ENCODE assay signal across 34 cellular contexts in the genomic region with DNA sequence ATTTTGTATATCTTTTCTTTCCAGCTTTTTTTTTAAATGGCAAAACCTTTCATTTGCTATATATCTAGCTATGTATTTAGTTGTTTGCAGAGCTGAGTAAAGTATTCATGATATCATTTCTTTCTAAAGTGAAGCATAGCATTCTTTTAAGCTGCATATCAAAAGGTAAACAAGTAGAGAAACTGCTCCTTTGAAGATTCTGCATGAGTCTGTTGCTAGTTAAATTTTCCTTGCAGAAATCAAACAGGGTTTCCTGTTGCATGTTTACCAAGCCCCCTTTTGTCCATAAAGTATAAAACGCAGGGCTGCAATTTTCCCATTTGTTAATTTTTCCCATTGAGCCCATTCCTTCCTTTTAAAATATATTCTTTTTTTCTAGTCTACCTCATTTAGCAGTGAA.
"Had no signal": no experiment of that assay in that cellular context is flagged by ENCODE, and none has a peak within 500 bp of the region (broad histone marks: within the 10 kb centered on the region; RNA-seq: fewer than 3 reads in every experiment).

No MANE protein-coding gene starts in this region.

- H3K27ac Mint-ChIP-seq: activated B cell treated with CpG ODN at 0.5 μM for 24 hours; activated CD4-positive, alpha-beta memory T cell treated with anti-CD3 and anti-CD28 coated beads, Interleukin-2, amount 10 ng/mL, durations not matched to agents 7 days and 5 days; activated CD4-positive, alpha-beta T cell treated with anti-CD3 and anti-CD28 coated beads for 36 hours; activated CD4-positive, alpha-beta T cell treated with anti-CD3 and anti-CD28 coated beads, Interleukin-2, amount 10 ng/mL, durations not matched to agents 7 days and 5 days; activated CD8-positive, alpha-beta memory T cell treated with anti-CD3 and anti-CD28 coated beads, Interleukin-2, amount 10 ng/mL, durations not matched to agents 7 days and 5 days; activated CD8-positive, alpha-beta T cell treated with anti-CD3 and anti-CD28 coated beads, Interleukin-2, amount 10 ng/mL, durations not matched to agents 7 days and 5 days; activated naive CD4-positive, alpha-beta T cell treated with anti-CD3 and anti-CD28 coated beads, Interleukin-2, amount 10 ng/mL, durations not matched to agents 7 days and 5 days; activated naive CD4-positive, alpha-beta T cell treated with anti-CD3 and anti-CD28 coated beads, Interleukin-2, amount 50 U/mL, for 24 hours; activated naive CD8-positive, alpha-beta T cell; activated naive CD8-positive, alpha-beta T cell treated with anti-CD3 and anti-CD28 coated beads, Interleukin-2, amount 10 ng/mL, durations not matched to agents 7 days and 5 days; activated naive CD8-positive, alpha-beta T cell treated with anti-CD3 and anti-CD28 coated beads, Interleukin-2, amount 50 U/mL, for 24 hours; activated T-cell treated with anti-CD3 and anti-CD28 coated beads, Interleukin-2, amount 50 U/mL, for 24 hours; activated T-helper 2 cell treated with anti-CD3 and anti-CD28 coated beads, Interferon-gamma antibody, Interleukin-2, Interleukin-4, amounts not matched to agents 10 μg/mL and 5 μg/mL and 100 μg/mL, durations not matched to agents 14 hours and 24 hours and 36 hours; brain; T-cell; T-helper 17 cell had no signal

- H3K4me3 Mint-ChIP-seq: activated B cell treated with CpG ODN at 0.5 μM for 24 hours; activated CD4-positive, alpha-beta memory T cell treated with anti-CD3 and anti-CD28 coated beads, Interleukin-2, amount 10 ng/mL, durations not matched to agents 7 days and 5 days; activated CD4-positive, alpha-beta T cell treated with anti-CD3 and anti-CD28 coated beads for 36 hours; activated CD4-positive, alpha-beta T cell treated with anti-CD3 and anti-CD28 coated beads, Interleukin-2, amount 10 ng/mL, durations not matched to agents 7 days and 5 days; activated CD8-positive, alpha-beta memory T cell treated with anti-CD3 and anti-CD28 coated beads, Interleukin-2, amount 10 ng/mL, durations not matched to agents 7 days and 5 days; activated CD8-positive, alpha-beta T cell treated with anti-CD3 and anti-CD28 coated beads, Interleukin-2, amount 10 ng/mL, durations not matched to agents 7 days and 5 days; activated naive CD4-positive, alpha-beta T cell treated with anti-CD3 and anti-CD28 coated beads, Interleukin-2, amount 10 ng/mL, durations not matched to agents 7 days and 5 days; activated naive CD4-positive, alpha-beta T cell treated with anti-CD3 and anti-CD28 coated beads, Interleukin-2, amount 50 U/mL, for 24 hours; activated naive CD8-positive, alpha-beta T cell; activated naive CD8-positive, alpha-beta T cell treated with anti-CD3 and anti-CD28 coated beads, Interleukin-2, amount 10 ng/mL, durations not matched to agents 7 days and 5 days; activated naive CD8-positive, alpha-beta T cell treated with anti-CD3 and anti-CD28 coated beads, Interleukin-2, amount 50 U/mL, for 24 hours; activated T-cell treated with anti-CD3 and anti-CD28 coated beads, Interleukin-2, amount 50 U/mL, for 24 hours; brain; central memory CD8-positive, alpha-beta T cell; T-cell; T-helper 17 cell had no signal

- H3K4me1 Mint-ChIP-seq: activated CD4-positive, alpha-beta memory T cell treated with anti-CD3 and anti-CD28 coated beads, Interleukin-2, amount 10 ng/mL, durations not matched to agents 7 days and 5 days; activated CD4-positive, alpha-beta T cell treated with anti-CD3 and anti-CD28 coated beads for 36 hours; activated CD4-positive, alpha-beta T cell treated with anti-CD3 and anti-CD28 coated beads, Interleukin-2, amount 10 ng/mL, durations not matched to agents 7 days and 5 days; activated CD8-positive, alpha-beta memory T cell treated with anti-CD3 and anti-CD28 coated beads, Interleukin-2, amount 10 ng/mL, durations not matched to agents 7 days and 5 days; activated naive CD4-positive, alpha-beta T cell treated with anti-CD3 and anti-CD28 coated beads, Interleukin-2, amount 10 ng/mL, durations not matched to agents 7 days and 5 days; activated naive CD4-positive, alpha-beta T cell treated with anti-CD3 and anti-CD28 coated beads, Interleukin-2, amount 50 U/mL, for 24 hours; activated naive CD8-positive, alpha-beta T cell treated with anti-CD3 and anti-CD28 coated beads, Interleukin-2, amount 10 ng/mL, durations not matched to agents 7 days and 5 days; activated naive CD8-positive, alpha-beta T cell treated with anti-CD3 and anti-CD28 coated beads, Interleukin-2, amount 50 U/mL, for 24 hours; central memory CD8-positive, alpha-beta T cell; T-cell; T-helper 17 cell had no signal

- H3K27ac ChIP-seq: ascending aorta, cardiac muscle cell, VCaP had no signal

- H3K9me3 ChIP-seq: ascending aorta had no signal

- FAIRE-seq: TTC549 had no signal

- DNase-seq: activated B cell treated with CpG ODN at 0.5 μM for 24 hours; activated CD4-positive, alpha-beta memory T cell treated with anti-CD3 and anti-CD28 coated beads, Interleukin-2, amount 10 ng/mL, durations not matched to agents 7 days and 5 days; activated CD4-positive, alpha-beta T cell treated with anti-CD3 and anti-CD28 coated beads for 1 hour; activated CD4-positive, alpha-beta T cell treated with anti-CD3 and anti-CD28 coated beads for 36 hours; activated CD4-positive, alpha-beta T cell treated with anti-CD3 and anti-CD28 coated beads for 48 hours; activated CD4-positive, alpha-beta T cell treated with anti-CD3 and anti-CD28 coated beads, Interleukin-2, amount 10 ng/mL, durations not matched to agents 7 days and 5 days; activated CD4-positive, alpha-beta T cell treated with anti-CD3 and anti-CD28 coated beads, Interleukin-2, amount 50 U/mL, for 48 hours; activated CD8-positive, alpha-beta memory T cell treated with anti-CD3 and anti-CD28 coated beads for 24 hours; activated CD8-positive, alpha-beta memory T cell treated with anti-CD3 and anti-CD28 coated beads, Interleukin-2, amount 10 ng/mL, durations not matched to agents 7 days and 5 days; activated CD8-positive, alpha-beta memory T cell treated with anti-CD3 and anti-CD28 coated beads, Interleukin-2, amount 50 U/mL, for 48 hours; activated CD8-positive, alpha-beta T cell treated with anti-CD3 and anti-CD28 coated beads, Interleukin-2, amount 10 ng/mL, durations not matched to agents 7 days and 5 days; activated effector memory CD4-positive, alpha-beta T cell treated with Interleukin-2 at 50 U/mL for 16 hours; activated gamma-delta T cell; activated naive CD4-positive, alpha-beta T cell treated with anti-CD3 and anti-CD28 coated beads, Interleukin-2, amount 10 ng/mL, durations not matched to agents 7 days and 5 days; activated naive CD4-positive, alpha-beta T cell treated with Interleukin-2 at 50 U/mL for 16 hours; activated naive CD8-positive, alpha-beta T cell treated with anti-CD3 and anti-CD28 coated beads, Interleukin-2, amount 10 ng/mL, durations not matched to agents 7 days and 5 days; activated naive CD8-positive, alpha-beta T cell treated with anti-CD3 and anti-CD28 coated beads, Interleukin-2, amount 50 U/mL, for 24 hours; activated T-cell treated with anti-CD3 and anti-CD28 coated beads, Interleukin-2, amount 50 U/mL, for 24 hours; activated T-cell treated with anti-CD3 and anti-CD28 coated beads, Interleukin-2, amount 50 U/mL, for 48 hours; amygdala; anterior cingulate cortex; caudate nucleus; cerebellar nuclear complex; T-cell; T-helper 17 cell had no signal

- ATAC-seq: activated CD4-positive, alpha-beta T cell treated with anti-CD3 and anti-CD28 coated beads for 36 hours; activated CD8-positive, alpha-beta memory T cell treated with anti-CD3 and anti-CD28 coated beads, Interleukin-2, amount 10 ng/mL, durations not matched to agents 7 days and 5 days; activated CD8-positive, alpha-beta T cell treated with anti-CD3 and anti-CD28 coated beads, Interleukin-2, amount 10 ng/mL, durations not matched to agents 7 days and 5 days; activated naive CD8-positive, alpha-beta T cell treated with anti-CD3 and anti-CD28 coated beads, Interleukin-2, amount 50 U/mL, for 24 hours; T-cell; T-helper 17 cell had no signal

- H3K27me3 Mint-ChIP-seq: activated CD4-positive, alpha-beta memory T cell treated with anti-CD3 and anti-CD28 coated beads, Interleukin-2, amount 10 ng/mL, durations not matched to agents 7 days and 5 days; activated CD4-positive, alpha-beta T cell treated with anti-CD3 and anti-CD28 coated beads, Interleukin-2, amount 10 ng/mL, durations not matched to agents 7 days and 5 days; activated CD8-positive, alpha-beta memory T cell treated with anti-CD3 and anti-CD28 coated beads, Interleukin-2, amount 10 ng/mL, durations not matched to agents 7 days and 5 days; activated naive CD4-positive, alpha-beta T cell treated with anti-CD3 and anti-CD28 coated beads, Interleukin-2, amount 10 ng/mL, durations not matched to agents 7 days and 5 days; activated naive CD8-positive, alpha-beta T cell treated with anti-CD3 and anti-CD28 coated beads, Interleukin-2, amount 10 ng/mL, durations not matched to agents 7 days and 5 days; activated T-cell treated with anti-CD3 and anti-CD28 coated beads, Interleukin-2, amount 50 U/mL, for 24 hours had no signal

- H3K36me3 ChIP-seq: ascending aorta, cardiac muscle cell had no signal

- H3K36me3 Mint-ChIP-seq: activated CD8-positive, alpha-beta memory T cell treated with anti-CD3 and anti-CD28 coated beads, Interleukin-2, amount 10 ng/mL, durations not matched to agents 7 days and 5 days; activated naive CD4-positive, alpha-beta T cell treated with anti-CD3 and anti-CD28 coated beads, Interleukin-2, amount 10 ng/mL, durations not matched to agents 7 days and 5 days; activated naive CD4-positive, alpha-beta T cell treated with anti-CD3 and anti-CD28 coated beads, Interleukin-2, amount 50 U/mL, for 24 hours; activated naive CD8-positive, alpha-beta T cell; activated naive CD8-positive, alpha-beta T cell treated with anti-CD3 and anti-CD28 coated beads, Interleukin-2, amount 10 ng/mL, durations not matched to agents 7 days and 5 days; brain; T-cell had no signal

- H3K4me3 ChIP-seq: ascending aorta, cardiac muscle cell had no signal

- H3K27me3 ChIP-seq: ascending aorta, cardiac muscle cell had no signal

- H3K9me3 Mint-ChIP-seq: activated B cell treated with CpG ODN at 0.5 μM for 24 hours; activated CD4-positive, alpha-beta memory T cell treated with anti-CD3 and anti-CD28 coated beads, Interleukin-2, amount 10 ng/mL, durations not matched to agents 7 days and 5 days; activated CD4-positive, alpha-beta T cell treated with anti-CD3 and anti-CD28 coated beads, Interleukin-2, amount 10 ng/mL, durations not matched to agents 7 days and 5 days; activated naive CD4-positive, alpha-beta T cell treated with anti-CD3 and anti-CD28 coated beads, Interleukin-2, amount 10 ng/mL, durations not matched to agents 7 days and 5 days; activated naive CD4-positive, alpha-beta T cell treated with anti-CD3 and anti-CD28 coated beads, Interleukin-2, amount 50 U/mL, for 24 hours; activated naive CD8-positive, alpha-beta T cell treated with anti-CD3 and anti-CD28 coated beads, Interleukin-2, amount 10 ng/mL, durations not matched to agents 7 days and 5 days; activated naive CD8-positive, alpha-beta T cell treated with anti-CD3 and anti-CD28 coated beads, Interleukin-2, amount 50 U/mL, for 24 hours; activated T-cell treated with anti-CD3 and anti-CD28 coated beads, Interleukin-2, amount 50 U/mL, for 24 hours; activated T-helper 2 cell treated with anti-CD3 and anti-CD28 coated beads, Interferon-gamma antibody, Interleukin-2, Interleukin-4, amounts not matched to agents 10 μg/mL and 5 μg/mL and 100 μg/mL, durations not matched to agents 14 hours and 24 hours and 36 hours; brain; central memory CD8-positive, alpha-beta T cell had no signal

- H3K4me1 ChIP-seq: ascending aorta had no signal
